8 cellular contexts compared by ENCODE assay signal in the genomic region with DNA sequence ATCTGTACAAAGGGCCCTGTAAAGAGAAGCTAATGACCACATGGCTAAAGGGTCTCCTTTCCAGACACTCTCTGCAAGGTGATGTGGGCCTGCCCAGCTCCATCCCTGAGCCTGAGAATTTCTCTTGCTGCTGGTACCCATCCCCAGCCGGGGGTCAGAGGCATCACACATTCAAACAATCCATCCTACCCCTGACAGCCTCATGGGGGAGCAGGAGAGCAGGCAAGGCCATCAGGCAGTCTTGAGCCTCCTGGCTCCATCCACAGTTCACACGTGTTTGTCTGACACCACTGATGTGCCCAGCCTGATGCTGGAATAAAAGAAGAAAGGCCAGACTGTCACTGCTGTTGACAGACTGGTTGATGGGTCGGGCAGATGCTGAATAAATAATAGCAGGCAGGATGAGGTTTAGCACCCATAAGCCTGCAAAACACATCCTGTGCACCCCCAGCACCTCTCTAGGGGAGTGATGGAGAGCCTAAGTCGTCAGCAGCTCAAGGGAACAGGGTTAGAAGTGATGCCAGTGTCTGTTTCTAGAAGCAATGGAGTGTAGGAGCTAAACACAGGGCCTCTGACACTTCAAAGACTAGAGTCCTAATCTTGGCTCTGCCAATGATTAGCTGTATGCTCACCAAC. TPM values are rescaled to one million over a fixed set of nuclear protein-coding genes. Genes with fewer than 3 reads are reported as not detected.
A peak's percentile ranks its signal among the peaks of the same experiment; 100 is the strongest.
DNase-seq lines count a peak whose midpoint lies in the region; ATAC-seq and TF ChIP-seq lines count a peak whose summit lies in the region.

No MANE protein-coding gene starts in this region.

- H3K27ac Mint-ChIP-seq in activated CD4-positive, alpha-beta T cell treated with anti-CD3 and anti-CD28 coated beads, Interleukin-2, amount 10 ng/mL, durations not matched to agents 7 days and 5 days = no peak overlapping the region

- H3K9me3 Mint-ChIP-seq in activated CD4-positive, alpha-beta T cell treated with anti-CD3 and anti-CD28 coated beads, Interleukin-2, amount 10 ng/mL, durations not matched to agents 7 days and 5 days = no peaks in the 10 kb centered on the region

- H3K36me3 Mint-ChIP-seq in activated CD4-positive, alpha-beta T cell treated with anti-CD3 and anti-CD28 coated beads, Interleukin-2, amount 10 ng/mL, durations not matched to agents 7 days and 5 days (ENCODE audit: low read depth) = no peaks in the 10 kb centered on the region

- no peak overlapping the region for H3K4me3 Mint-ChIP-seq in activated CD4-positive, alpha-beta T cell treated with anti-CD3 and anti-CD28 coated beads, Interleukin-2, amount 10 ng/mL, durations not matched to agents 7 days and 5 days

- no peak overlapping the region for H3K4me3 ChIP-seq in foreskin fibroblast (ENCODE audit: low read depth in 1 of 2, low read length in 2 of 2)

- CTCF ChIA-PET in activated CD4-positive, alpha-beta T cell treated with anti-CD3 and anti-CD28 coated beads, Interleukin-2, amount 10 ng/mL, durations not matched to agents 7 days and 5 days (lab: Charles Lee) = no interaction called here

- H3K27me3 Mint-ChIP-seq in activated CD4-positive, alpha-beta T cell treated with anti-CD3 and anti-CD28 coated beads, Interleukin-2, amount 10 ng/mL, durations not matched to agents 7 days and 5 days = peaks cover 23% of the 10 kb centered on the region

- H3K4me1 Mint-ChIP-seq in activated CD4-positive, alpha-beta T cell treated with anti-CD3 and anti-CD28 coated beads, Interleukin-2, amount 10 ng/mL, durations not matched to agents 7 days and 5 days = no peaks in the 10 kb centered on the region

- TF ChIP-seq RAD21 in Ishikawa (IDR thresholded peaks at IDR 0.05; ENCODE audit: low read depth) = peak; percentile 78

- no peak for ATAC-seq in HG03039 (IDR thresholded peaks at IDR 0.05; ENCODE audit: unreplicated experiment)
- ATAC-seq in HG03097 (IDR thresholded peaks at IDR 0.05; ENCODE audit: low FRiP score, unreplicated experiment) = no peak

- TF ChIP-seq CTCF in foreskin fibroblast (IDR thresholded peaks at IDR 0.05; ENCODE audit: low read depth, low read length) = peak; percentile 50

- DNase-seq in SIG-M5 treated with dmso at 0.1 percent for 504 hours (lab: John Stamatoyannopoulos, UW; ENCODE audit: unreplicated experiment) (peak; percentile 45), SIG-M5 (lab: John Stamatoyannopoulos, UW) (no peak), foreskin fibroblast (peak in 1 of 2 donors; percentile 15), nucleus accumbens (lab: John Stamatoyannopoulos, UW) (peak in 47 of 56 donors; percentile 5 to 73 (median 41))
- peak; percentile 23 for DNase-seq in activated CD4-positive, alpha-beta T cell treated with anti-CD3 and anti-CD28 coated beads, Interleukin-2, amount 10 ng/mL, durations not matched to agents 7 days and 5 days

- POLR2A ChIA-PET in activated CD4-positive, alpha-beta T cell treated with anti-CD3 and anti-CD28 coated beads, Interleukin-2, amount 10 ng/mL, durations not matched to agents 7 days and 5 days (lab: Charles Lee) = no interaction called here

- TF ChIP-seq EP300 in Ishikawa (IDR thresholded peaks at IDR 0.05; ENCODE audit: borderline replicate concordance) = no peak

TF ChIP-seq in Ishikawa, 13 proteins besides CTCF, POLR2A, EP300 and RAD21:
- TF ChIP-seq CEBPB (IDR thresholded peaks at IDR 0.05) = no peak
- no peak for TF ChIP-seq CREB1 (IDR thresholded peaks at IDR 0.05; ENCODE audit: low read depth)
- no peak for TF ChIP-seq NFIC (IDR thresholded peaks at IDR 0.05)
- TF ChIP-seq, protein P1, sequence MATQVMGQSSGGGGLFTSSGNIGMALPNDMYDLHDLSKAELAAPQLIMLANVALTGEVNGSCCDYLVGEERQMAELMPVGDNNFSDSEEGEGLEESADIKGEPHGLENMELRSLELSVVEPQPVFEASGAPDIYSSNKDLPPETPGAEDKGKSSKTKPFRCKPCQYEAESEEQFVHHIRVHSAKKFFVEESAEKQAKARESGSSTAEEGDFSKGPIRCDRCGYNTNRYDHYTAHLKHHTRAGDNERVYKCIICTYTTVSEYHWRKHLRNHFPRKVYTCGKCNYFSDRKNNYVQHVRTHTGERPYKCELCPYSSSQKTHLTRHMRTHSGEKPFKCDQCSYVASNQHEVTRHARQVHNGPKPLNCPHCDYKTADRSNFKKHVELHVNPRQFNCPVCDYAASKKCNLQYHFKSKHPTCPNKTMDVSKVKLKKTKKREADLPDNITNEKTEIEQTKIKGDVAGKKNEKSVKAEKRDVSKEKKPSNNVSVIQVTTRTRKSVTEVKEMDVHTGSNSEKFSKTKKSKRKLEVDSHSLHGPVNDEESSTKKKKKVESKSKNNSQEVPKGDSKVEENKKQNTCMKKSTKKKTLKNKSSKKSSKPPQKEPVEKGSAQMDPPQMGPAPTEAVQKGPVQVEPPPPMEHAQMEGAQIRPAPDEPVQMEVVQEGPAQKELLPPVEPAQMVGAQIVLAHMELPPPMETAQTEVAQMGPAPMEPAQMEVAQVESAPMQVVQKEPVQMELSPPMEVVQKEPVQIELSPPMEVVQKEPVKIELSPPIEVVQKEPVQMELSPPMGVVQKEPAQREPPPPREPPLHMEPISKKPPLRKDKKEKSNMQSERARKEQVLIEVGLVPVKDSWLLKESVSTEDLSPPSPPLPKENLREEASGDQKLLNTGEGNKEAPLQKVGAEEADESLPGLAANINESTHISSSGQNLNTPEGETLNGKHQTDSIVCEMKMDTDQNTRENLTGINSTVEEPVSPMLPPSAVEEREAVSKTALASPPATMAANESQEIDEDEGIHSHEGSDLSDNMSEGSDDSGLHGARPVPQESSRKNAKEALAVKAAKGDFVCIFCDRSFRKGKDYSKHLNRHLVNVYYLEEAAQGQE (IDR thresholded peaks at IDR 0.05; ENCODE audit: low read depth) = no peak
- TF ChIP-seq TAF1 (IDR thresholded peaks at IDR 0.05; ENCODE audit: low read depth) = no peak
- TF ChIP-seq YY1 (IDR thresholded peaks at IDR 0.05; ENCODE audit: low read depth) = no peak
- TF ChIP-seq, protein P2, sequence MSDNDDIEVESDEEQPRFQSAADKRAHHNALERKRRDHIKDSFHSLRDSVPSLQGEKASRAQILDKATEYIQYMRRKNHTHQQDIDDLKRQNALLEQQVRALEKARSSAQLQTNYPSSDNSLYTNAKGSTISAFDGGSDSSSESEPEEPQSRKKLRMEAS (IDR thresholded peaks at IDR 0.05) = peak; percentile 34; the same call in 1 of the 2 replicates

RNA-seq across cellular contexts. Expression of a gene that starts 43.5 kb away (rescaled TPM):
- under 1 TPM in 1 of 2 experiments, not detected in 1; 0.17 TPM for total RNA-seq in activated CD4-positive, alpha-beta T cell treated with anti-CD3 and anti-CD28 coated beads, Interleukin-2, amount 10 ng/mL, durations not matched to agents 7 days and 5 days
